Comparison of ENCODE assay signal across 10 cellular contexts in the genomic region with DNA sequence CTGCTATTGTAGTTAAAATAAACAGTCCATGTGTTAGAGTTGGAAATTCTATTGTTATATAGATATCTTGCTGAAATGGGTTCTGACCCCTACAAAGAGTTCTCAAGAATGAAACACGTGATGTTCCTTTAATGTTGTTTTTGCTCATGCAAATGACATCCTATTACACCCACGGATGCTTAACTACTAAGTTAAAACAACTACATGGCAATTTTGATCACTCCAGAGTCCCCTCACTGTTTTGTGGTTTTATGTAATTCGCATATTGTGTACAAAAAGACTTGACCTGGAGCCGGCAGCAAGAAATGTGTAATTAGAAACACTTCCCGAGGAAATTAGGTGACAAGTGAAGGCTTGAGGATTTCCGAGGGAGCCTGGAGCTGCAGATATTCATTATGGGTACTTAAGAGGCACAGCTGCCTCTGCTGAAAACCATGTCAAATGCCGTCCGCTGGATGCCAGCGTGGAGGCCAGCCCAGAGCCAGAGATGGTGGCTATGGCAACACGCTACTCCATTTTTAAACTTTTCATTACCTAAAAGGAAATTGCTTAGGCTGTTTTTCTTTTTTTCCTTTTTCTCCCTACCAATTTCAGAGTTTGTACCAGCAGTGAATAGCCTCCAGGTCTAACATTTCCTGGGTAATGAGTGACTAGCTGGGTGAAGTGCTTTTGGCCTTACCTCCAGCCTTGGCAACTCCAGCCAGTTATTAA. TPM values are rescaled to one million over a fixed set of nuclear protein-coding genes. Genes with fewer than 3 reads are reported as not detected.
DNase-seq lines count a peak whose midpoint lies in the region; ATAC-seq, FAIRE-seq and TF ChIP-seq lines count a peak whose summit lies in the region.
"Had no signal": no experiment of that assay in that cellular context is flagged by ENCODE, and none has a peak within 500 bp of the region (broad histone marks: within the 10 kb centered on the region; RNA-seq: fewer than 3 reads in every experiment).

No MANE protein-coding gene starts in this region.

- H3K4me1 ChIP-seq in PC-9 (replicated peaks; ENCODE audit: insufficient read depth): peaks cover 24% of the 10 kb centered on the region
- H3K4me1 ChIP-seq in pancreas: no peaks in the 10 kb centered on the region

- H3K4me3 ChIP-seq in PC-9 (no peak overlapping the region), pancreas (no peak overlapping the region)

- intact Hi-C loops in PC-9 (cut with micrococcal nuclease; ENCODE audit: unreplicated experiment) (no loop called here), pancreas (cut with DNase I) (no loop called here)

- H3K27me3 ChIP-seq in PC-9 (ENCODE audit: insufficient read depth, low read depth): no peaks in the 10 kb centered on the region
- H3K27me3 ChIP-seq in pancreas: no peaks in the 10 kb centered on the region

- DNase-seq in EH (ENCODE audit: low read depth) (peak; percentile 20), PC-9 (no peak), globus pallidus (ENCODE audit: low spot score) (peak; percentile 13), pancreas (peak in 2 of 6 donors; percentile 17 to 25), pons (ENCODE audit: low spot score) (no peak), iPS-NIHi11 (ENCODE audit: low spot score) (no peak)
- DNase-seq in stimulated activated CD4-positive, alpha-beta T cell treated with anti-CD3 and anti-CD28 coated beads, Interleukin-12 subunit alpha, Interleukin-12 subunit beta, amount 100 ng/mL, for 4 hours: no peak
- DNase-seq: GOT3, NCI-H1930 had no signal

- WGBS in pancreas, 2 donors: 41 to 44% methylated on average over 10 of the region's 10 CpGs

- H3K9me3 ChIP-seq in PC-9 (ENCODE audit: insufficient read depth, low read depth): no peaks in the 10 kb centered on the region
- H3K9me3 ChIP-seq in pancreas: no peaks in the 10 kb centered on the region

- H3K9me2 ChIP-seq in PC-9 (ENCODE audit: insufficient read depth): no peaks in the 10 kb centered on the region

- no peak overlapping the region for H3K27ac ChIP-seq in PC-9
- peak overlapping the region in 3 of 4 donors; percentile 13 to 72 (median 43) for H3K27ac ChIP-seq in pancreas

- H3K36me3 ChIP-seq in PC-9 (ENCODE audit: low read depth) (no peaks in the 10 kb centered on the region), pancreas (no peaks in the 10 kb centered on the region)

- peak; percentile 70 to 86 (median 78) for ATAC-seq in pancreas
- no peak for ATAC-seq in HG03280 (IDR thresholded peaks at IDR 0.05; ENCODE audit: unreplicated experiment)

- POLR2A ChIA-PET in PC-9 (lab: Charles Lee; ENCODE audit: unreplicated experiment): no interaction called here

- H3K79me2 ChIP-seq in PC-9 (ENCODE audit: low read depth): no peaks in the 10 kb centered on the region

- no peak overlapping the region for H2AFZ ChIP-seq in PC-9

- CTCF ChIA-PET in PC-9 (lab: Charles Lee): no interaction called here

- no peak for FAIRE-seq in pancreas (lab: Jason Lieb, UNC)

- no TSS peak for BruUV-seq in PC-9 (replicated peaks; lab: Mats Ljungman, UMichigan)

- TF ChIP-seq CTCF in PC-9 (conservative IDR thresholded peaks at IDR 0.05) (no peak), pancreas (IDR thresholded peaks at IDR 0.05) (no peak)

- peaks cover 16% of the 10 kb centered on the region for H3F3A ChIP-seq in PC-9 (ENCODE audit: insufficient read depth, low read depth)

- 0 out of 2 replicates have a peak overlapping the region, but pooled peaks have one; percentile 22 for H3K4me2 ChIP-seq in PC-9

- H4K20me1 ChIP-seq in PC-9 (ENCODE audit: insufficient read depth): no peaks in the 10 kb centered on the region

RNA-seq across cellular contexts. Expression of a gene that starts 21.0 kb away (rescaled TPM):
- total RNA-seq in PC-9 (2021) (10.0 and 11.8 TPM in 2 replicates), pancreas (1 to 10 TPM; 2.8 to 5.7 (median 3.7) TPM)
- 1 to 10 TPM; 2.0 to 3.0 TPM for polyA plus RNA-seq in pancreas

Comparison
In these comparisons a context has a peak if more than half of its experiments do, and no peak if none do; other contexts are left out.
1. DNase-seq: peak in EH (single experiment) and globus pallidus (single experiment); none in PC-9 (0 of 2), pons (single experiment), iPS-NIHi11 (single experiment) and stimulated activated CD4-positive, alpha-beta T cell treated with anti-CD3 and anti-CD28 coated beads, Interleukin-12 subunit alpha, Interleukin-12 subunit beta, amount 100 ng/mL, for 4 hours (single experiment).